ENCODE assay signal across 1 cellular context in genomic region chr9:5628530-5629311, GRCh38.
TF ChIP-seq lines count a peak whose summit lies in the region.

RIC1 (plus strand) TSS chr9:5629107; CDS start chr9:5629310, 203 bp downstream.

TF ChIP-seq in HepG2, 621 proteins besides CTCF, POLR2A, EP300 and RAD21 (continued from another document and continues in another):
- TF ChIP-seq REPIN1 (CRISPR knock-in tag; IDR thresholded peaks at IDR 0.05; ENCODE audit: borderline replicate concordance, low read depth) (no peak), ZBTB3 (CRISPR knock-in tag; IDR thresholded peaks at IDR 0.05; ENCODE audit: borderline replicate concordance, low read depth) (no peak), MLLT10 (CRISPR knock-in tag; IDR thresholded peaks at IDR 0.05) (no peak), ZNF10 (CRISPR knock-in tag; IDR thresholded peaks at IDR 0.05; ENCODE audit: borderline replicate concordance, low read depth) (no peak), ZBTB20 (CRISPR knock-in tag; IDR thresholded peaks at IDR 0.05; ENCODE audit: borderline replicate concordance, low read depth) (no peak), ZNF44 (CRISPR knock-in tag; IDR thresholded peaks at IDR 0.05) (no peak), ONECUT2 (CRISPR knock-in tag; IDR thresholded peaks at IDR 0.05) (no peak), TGIF2 (CRISPR knock-in tag; IDR thresholded peaks at IDR 0.05) (no peak), ZKSCAN5 (CRISPR knock-in tag; IDR thresholded peaks at IDR 0.05) (no peak), DR1 (CRISPR knock-in tag; IDR thresholded peaks at IDR 0.05) (no peak; the same call in 1 of the 2 replicates), KLF6 (CRISPR knock-in tag; IDR thresholded peaks at IDR 0.05) (peak; percentile 33; the same call in 1 of the 2 replicates), REL (CRISPR knock-in tag; conservative IDR thresholded peaks at IDR 0.05) (peak; percentile 92), GTF2F1 (IDR thresholded peaks at IDR 0.05; ENCODE audit: low read length) (no peak), DNMT3B (CRISPR knock-in tag; conservative IDR thresholded peaks at IDR 0.05) (peak; percentile 55; the same call in 1 of the 2 replicates), KLF13 (CRISPR knock-in tag; IDR thresholded peaks at IDR 0.05) (0 out of 2 replicates have a peak, but pooled peaks have one; percentile 71), PRDM10 (CRISPR knock-in tag; IDR thresholded peaks at IDR 0.05; ENCODE audit: low read depth) (no peak), RNF2 (conservative IDR thresholded peaks at IDR 0.05; ENCODE audit: low read depth) (no peak), TSC22D2 (CRISPR knock-in tag; IDR thresholded peaks at IDR 0.05; ENCODE audit: borderline replicate concordance) (no peak; the same call in 1 of the 2 replicates), DDIT3 (CRISPR knock-in tag; IDR thresholded peaks at IDR 0.05) (no peak), RARG (CRISPR knock-in tag; IDR thresholded peaks at IDR 0.05; ENCODE audit: low read depth) (no peak), HHEX (CRISPR knock-in tag; IDR thresholded peaks at IDR 0.05) (no peak), ZNF234 (CRISPR knock-in tag; conservative IDR thresholded peaks at IDR 0.05) (no peak), ZNF776 (CRISPR knock-in tag; IDR thresholded peaks at IDR 0.05) (no peak), CHD4 (IDR thresholded peaks at IDR 0.05; ENCODE audit: borderline replicate concordance, low read length) (no peak), SIX4 (CRISPR knock-in tag; IDR thresholded peaks at IDR 0.05) (no peak), ERF (CRISPR knock-in tag; IDR thresholded peaks at IDR 0.05) (peak; percentile 47; the same call in 1 of the 2 replicates), ASH2L (IDR thresholded peaks at IDR 0.05; ENCODE audit: insufficient read length, low read depth, low read length) (peak; percentile 20), DZIP1 (CRISPR knock-in tag; IDR thresholded peaks at IDR 0.05) (0 out of 2 replicates have a peak, but pooled peaks have one; percentile 30), KLF11 (CRISPR knock-in tag; IDR thresholded peaks at IDR 0.05) (no peak), RXRB (CRISPR knock-in tag; IDR thresholded peaks at IDR 0.05; ENCODE audit: borderline replicate concordance) (no peak), ZNF432 (CRISPR knock-in tag; IDR thresholded peaks at IDR 0.05; ENCODE audit: borderline replicate concordance) (no peak), ZNF7 (CRISPR knock-in tag; IDR thresholded peaks at IDR 0.05) (no peak)
- TF ChIP-seq, protein P1, sequence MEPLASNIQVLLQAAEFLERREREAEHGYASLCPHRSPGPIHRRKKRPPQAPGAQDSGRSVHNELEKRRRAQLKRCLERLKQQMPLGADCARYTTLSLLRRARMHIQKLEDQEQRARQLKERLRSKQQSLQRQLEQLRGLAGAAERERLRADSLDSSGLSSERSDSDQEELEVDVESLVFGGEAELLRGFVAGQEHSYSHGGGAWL (CRISPR knock-in tag; IDR thresholded peaks at IDR 0.05) = no peak
- TF ChIP-seq, protein P2, sequence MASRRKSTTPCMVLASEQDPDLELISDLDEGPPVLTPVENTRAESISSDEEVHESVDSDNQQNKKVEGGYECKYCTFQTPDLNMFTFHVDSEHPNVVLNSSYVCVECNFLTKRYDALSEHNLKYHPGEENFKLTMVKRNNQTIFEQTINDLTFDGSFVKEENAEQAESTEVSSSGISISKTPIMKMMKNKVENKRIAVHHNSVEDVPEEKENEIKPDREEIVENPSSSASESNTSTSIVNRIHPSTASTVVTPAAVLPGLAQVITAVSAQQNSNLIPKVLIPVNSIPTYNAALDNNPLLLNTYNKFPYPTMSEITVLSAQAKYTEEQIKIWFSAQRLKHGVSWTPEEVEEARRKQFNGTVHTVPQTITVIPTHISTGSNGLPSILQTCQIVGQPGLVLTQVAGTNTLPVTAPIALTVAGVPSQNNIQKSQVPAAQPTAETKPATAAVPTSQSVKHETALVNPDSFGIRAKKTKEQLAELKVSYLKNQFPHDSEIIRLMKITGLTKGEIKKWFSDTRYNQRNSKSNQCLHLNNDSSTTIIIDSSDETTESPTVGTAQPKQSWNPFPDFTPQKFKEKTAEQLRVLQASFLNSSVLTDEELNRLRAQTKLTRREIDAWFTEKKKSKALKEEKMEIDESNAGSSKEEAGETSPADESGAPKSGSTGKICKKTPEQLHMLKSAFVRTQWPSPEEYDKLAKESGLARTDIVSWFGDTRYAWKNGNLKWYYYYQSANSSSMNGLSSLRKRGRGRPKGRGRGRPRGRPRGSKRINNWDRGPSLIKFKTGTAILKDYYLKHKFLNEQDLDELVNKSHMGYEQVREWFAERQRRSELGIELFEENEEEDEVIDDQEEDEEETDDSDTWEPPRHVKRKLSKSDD (CRISPR knock-in tag; IDR thresholded peaks at IDR 0.05; ENCODE audit: low read depth) = no peak
- TF ChIP-seq, protein P3, sequence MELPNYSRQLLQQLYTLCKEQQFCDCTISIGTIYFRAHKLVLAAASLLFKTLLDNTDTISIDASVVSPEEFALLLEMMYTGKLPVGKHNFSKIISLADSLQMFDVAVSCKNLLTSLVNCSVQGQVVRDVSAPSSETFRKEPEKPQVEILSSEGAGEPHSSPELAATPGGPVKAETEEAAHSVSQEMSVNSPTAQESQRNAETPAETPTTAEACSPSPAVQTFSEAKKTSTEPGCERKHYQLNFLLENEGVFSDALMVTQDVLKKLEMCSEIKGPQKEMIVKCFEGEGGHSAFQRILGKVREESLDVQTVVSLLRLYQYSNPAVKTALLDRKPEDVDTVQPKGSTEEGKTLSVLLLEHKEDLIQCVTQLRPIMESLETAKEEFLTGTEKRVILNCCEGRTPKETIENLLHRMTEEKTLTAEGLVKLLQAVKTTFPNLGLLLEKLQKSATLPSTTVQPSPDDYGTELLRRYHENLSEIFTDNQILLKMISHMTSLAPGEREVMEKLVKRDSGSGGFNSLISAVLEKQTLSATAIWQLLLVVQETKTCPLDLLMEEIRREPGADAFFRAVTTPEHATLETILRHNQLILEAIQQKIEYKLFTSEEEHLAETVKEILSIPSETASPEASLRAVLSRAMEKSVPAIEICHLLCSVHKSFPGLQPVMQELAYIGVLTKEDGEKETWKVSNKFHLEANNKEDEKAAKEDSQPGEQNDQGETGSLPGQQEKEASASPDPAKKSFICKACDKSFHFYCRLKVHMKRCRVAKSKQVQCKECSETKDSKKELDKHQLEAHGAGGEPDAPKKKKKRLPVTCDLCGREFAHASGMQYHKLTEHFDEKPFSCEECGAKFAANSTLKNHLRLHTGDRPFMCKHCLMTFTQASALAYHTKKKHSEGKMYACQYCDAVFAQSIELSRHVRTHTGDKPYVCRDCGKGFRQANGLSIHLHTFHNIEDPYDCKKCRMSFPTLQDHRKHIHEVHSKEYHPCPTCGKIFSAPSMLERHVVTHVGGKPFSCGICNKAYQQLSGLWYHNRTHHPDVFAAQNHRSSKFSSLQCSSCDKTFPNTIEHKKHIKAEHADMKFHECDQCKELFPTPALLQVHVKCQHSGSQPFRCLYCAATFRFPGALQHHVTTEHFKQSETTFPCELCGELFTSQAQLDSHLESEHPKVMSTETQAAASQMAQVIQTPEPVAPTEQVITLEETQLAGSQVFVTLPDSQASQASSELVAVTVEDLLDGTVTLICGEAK (IDR thresholded peaks at IDR 0.05) = no peak
- TF ChIP-seq, protein P3 (CRISPR knock-in tag; IDR thresholded peaks at IDR 0.05) = 0 out of 2 replicates have a peak, but pooled peaks have one; percentile 43
- TF ChIP-seq, protein P4, sequence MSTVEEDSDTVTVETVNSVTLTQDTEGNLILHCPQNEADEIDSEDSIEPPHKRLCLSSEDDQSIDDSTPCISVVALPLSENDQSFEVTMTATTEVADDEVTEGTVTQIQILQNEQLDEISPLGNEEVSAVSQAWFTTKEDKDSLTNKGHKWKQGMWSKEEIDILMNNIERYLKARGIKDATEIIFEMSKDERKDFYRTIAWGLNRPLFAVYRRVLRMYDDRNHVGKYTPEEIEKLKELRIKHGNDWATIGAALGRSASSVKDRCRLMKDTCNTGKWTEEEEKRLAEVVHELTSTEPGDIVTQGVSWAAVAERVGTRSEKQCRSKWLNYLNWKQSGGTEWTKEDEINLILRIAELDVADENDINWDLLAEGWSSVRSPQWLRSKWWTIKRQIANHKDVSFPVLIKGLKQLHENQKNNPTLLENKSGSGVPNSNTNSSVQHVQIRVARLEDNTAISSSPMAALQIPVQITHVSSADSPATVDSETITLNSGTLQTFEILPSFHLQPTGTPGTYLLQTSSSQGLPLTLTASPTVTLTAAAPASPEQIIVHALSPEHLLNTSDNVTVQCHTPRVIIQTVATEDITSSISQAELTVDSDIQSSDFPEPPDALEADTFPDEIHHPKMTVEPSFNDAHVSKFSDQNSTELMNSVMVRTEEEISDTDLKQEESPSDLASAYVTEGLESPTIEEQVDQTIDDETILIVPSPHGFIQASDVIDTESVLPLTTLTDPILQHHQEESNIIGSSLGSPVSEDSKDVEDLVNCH (CRISPR knock-in tag; IDR thresholded peaks at IDR 0.05) = no peak
- TF ChIP-seq, protein P5, sequence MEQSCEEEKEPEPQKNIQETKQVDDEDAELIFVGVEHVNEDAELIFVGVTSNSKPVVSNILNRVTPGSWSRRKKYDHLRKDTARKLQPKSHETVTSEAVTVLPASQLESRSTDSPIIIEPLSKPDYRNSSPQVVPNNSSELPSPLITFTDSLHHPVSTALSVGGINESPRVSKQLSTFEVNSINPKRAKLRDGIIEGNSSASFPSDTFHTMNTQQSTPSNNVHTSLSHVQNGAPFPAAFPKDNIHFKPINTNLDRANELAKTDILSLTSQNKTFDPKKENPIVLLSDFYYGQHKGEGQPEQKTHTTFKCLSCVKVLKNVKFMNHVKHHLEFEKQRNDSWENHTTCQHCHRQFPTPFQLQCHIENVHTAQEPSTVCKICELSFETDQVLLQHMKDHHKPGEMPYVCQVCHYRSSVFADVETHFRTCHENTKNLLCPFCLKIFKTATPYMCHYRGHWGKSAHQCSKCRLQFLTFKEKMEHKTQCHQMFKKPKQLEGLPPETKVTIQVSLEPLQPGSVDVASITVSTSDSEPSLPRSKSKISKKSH (CRISPR knock-in tag; IDR thresholded peaks at IDR 0.05; ENCODE audit: borderline replicate concordance) = peak; percentile 60; the same call in 1 of the 2 replicates
